ENCODE assay signal across 21 cellular contexts in genomic region chr5:172127581-172127980, GRCh38.
DNase-seq lines count a peak whose midpoint lies in the region; ATAC-seq and TF ChIP-seq lines count a peak whose summit lies in the region.
"Had no signal": no experiment of that assay in that cellular context is flagged by ENCODE, and none has a peak within 500 bp of the region (broad histone marks: within the 10 kb centered on the region; RNA-seq: fewer than 3 reads in every experiment).

No MANE protein-coding gene starts in this region.

- peaks cover 43% of the 10 kb centered on the region for H3K36me3 ChIP-seq in CD8-positive, alpha-beta T cell (ENCODE audit: insufficient read depth, low read length)
- H3K36me3 ChIP-seq: left ventricle myocardium inferior had no signal

- no peak for TF ChIP-seq CTCF in CD8-positive, alpha-beta T cell (IDR thresholded peaks at IDR 0.05)
- TF ChIP-seq CTCF in activated CD8-positive, alpha-beta T cell treated with anti-CD3 and anti-CD28 coated beads for 36 hours (IDR thresholded peaks at IDR 0.05): no peak

- H3K27ac Mint-ChIP-seq in CD8-positive, alpha-beta T cell: peak overlapping the region; percentile 27
- peak overlapping the region; percentile 55 for H3K27ac Mint-ChIP-seq in activated CD8-positive, alpha-beta T cell treated with anti-CD3 and anti-CD28 coated beads for 36 hours
- H3K27ac Mint-ChIP-seq in effector memory CD8-positive, alpha-beta T cell: peak overlapping the region; percentile 92
- H3K27ac Mint-ChIP-seq: activated CD8-positive, alpha-beta memory T cell treated with anti-CD3 and anti-CD28 coated beads, Interleukin-2, amount 10 ng/mL, durations not matched to agents 7 days and 5 days had no signal

- POLR2A ChIA-PET in CD8-positive, alpha-beta T cell (lab: Charles Lee): interaction anchor here (0.7 kb wide), 1 partner anchor 12 kb away, joined by 3 read pairs; no protein-coding TSS in a partner anchor
- POLR2A ChIA-PET in activated CD8-positive, alpha-beta T cell treated with anti-CD3 and anti-CD28 coated beads for 36 hours (lab: Charles Lee): interaction anchor here (0.6 to 1.2 kb wide), 2 partner anchors 48 to 123 kb away, joined by 3 to 4 read pairs; no protein-coding TSS in a partner anchor

- no peaks in the 10 kb centered on the region for H3K27me3 ChIP-seq in CD8-positive, alpha-beta T cell (ENCODE audit: insufficient read depth, low read length)
- H3K27me3 ChIP-seq: dorsolateral prefrontal cortex, gastroesophageal sphincter, hepatocyte, upper lobe of left lung had no signal

- no peak overlapping the region for H3K27ac ChIP-seq in CD8-positive, alpha-beta T cell (ENCODE audit: low read depth, low read length)
- H3K27ac ChIP-seq: gastroesophageal sphincter, hepatocyte, left ventricle myocardium inferior, upper lobe of left lung had no signal

- CTCF ChIA-PET in CD8-positive, alpha-beta T cell (lab: Charles Lee): interaction anchor here (1.0 kb wide), 1 partner anchor 61 kb away, joined by 4 read pairs; the partner anchor contains the start of gene STK10
- CTCF ChIA-PET in activated CD8-positive, alpha-beta T cell treated with anti-CD3 and anti-CD28 coated beads for 36 hours (lab: Charles Lee): no interaction called here

- H3K27me3 Mint-ChIP-seq in CD8-positive, alpha-beta T cell (ENCODE audit: low read depth): no peaks in the 10 kb centered on the region
- H3K27me3 Mint-ChIP-seq in activated CD8-positive, alpha-beta T cell treated with anti-CD3 and anti-CD28 coated beads for 36 hours: no peaks in the 10 kb centered on the region
- no peaks in the 10 kb centered on the region for H3K27me3 Mint-ChIP-seq in effector memory CD8-positive, alpha-beta T cell
- H3K27me3 Mint-ChIP-seq: activated CD8-positive, alpha-beta memory T cell treated with anti-CD3 and anti-CD28 coated beads, Interleukin-2, amount 10 ng/mL, durations not matched to agents 7 days and 5 days had no signal

- no peak overlapping the region for H3K4me3 Mint-ChIP-seq in CD8-positive, alpha-beta T cell
- H3K4me3 Mint-ChIP-seq in activated CD8-positive, alpha-beta T cell treated with anti-CD3 and anti-CD28 coated beads for 36 hours: no peak overlapping the region
- no peak overlapping the region for H3K4me3 Mint-ChIP-seq in effector memory CD8-positive, alpha-beta T cell
- H3K4me3 Mint-ChIP-seq: activated CD8-positive, alpha-beta memory T cell treated with anti-CD3 and anti-CD28 coated beads, Interleukin-2, amount 10 ng/mL, durations not matched to agents 7 days and 5 days had no signal

- H3K9me3 Mint-ChIP-seq in CD8-positive, alpha-beta T cell: no peaks in the 10 kb centered on the region
- peaks cover 6% of the 10 kb centered on the region for H3K9me3 Mint-ChIP-seq in activated CD8-positive, alpha-beta T cell treated with anti-CD3 and anti-CD28 coated beads for 36 hours
- H3K9me3 Mint-ChIP-seq in effector memory CD8-positive, alpha-beta T cell: no peaks in the 10 kb centered on the region

- H3K4me1 Mint-ChIP-seq in CD8-positive, alpha-beta T cell (ENCODE audit: low read depth): peaks cover 61% of the 10 kb centered on the region
- H3K4me1 Mint-ChIP-seq in activated CD8-positive, alpha-beta T cell treated with anti-CD3 and anti-CD28 coated beads for 36 hours (ENCODE audit: low read depth): peaks cover 40% of the 10 kb centered on the region
- peaks cover 55 to 57% of the 10 kb centered on the region in 2 donors for H3K4me1 Mint-ChIP-seq in effector memory CD8-positive, alpha-beta T cell (ENCODE audit: low read depth in 2 of 2)

- H3K4me1 ChIP-seq in CD8-positive, alpha-beta T cell (ENCODE audit: insufficient read depth, low read length): peaks cover 11% of the 10 kb centered on the region

- H3K36me3 Mint-ChIP-seq in CD8-positive, alpha-beta T cell: peaks cover 78% of the 10 kb centered on the region
- H3K36me3 Mint-ChIP-seq in activated CD8-positive, alpha-beta T cell treated with anti-CD3 and anti-CD28 coated beads for 36 hours (ENCODE audit: low read depth): peaks cover 61% of the 10 kb centered on the region
- H3K36me3 Mint-ChIP-seq in effector memory CD8-positive, alpha-beta T cell (ENCODE audit: insufficient read depth): peaks cover 78% of the 10 kb centered on the region

- intact Hi-C loops in CD8-positive, alpha-beta T cell (cut with DNase I, micrococcal nuclease): no loop called here
- intact Hi-C loops in activated CD8-positive, alpha-beta T cell treated with anti-CD3 and anti-CD28 coated beads for 36 hours (cut with micrococcal nuclease): no loop called here
- intact Hi-C loops in sciatic nerve (cut with DNase I): no loop called here

- no peak for ATAC-seq in CD8-positive, alpha-beta T cell
- ATAC-seq in activated CD8-positive, alpha-beta T cell treated with anti-CD3 and anti-CD28 coated beads for 36 hours: no peak
- ATAC-seq in effector memory CD8-positive, alpha-beta T cell (replicated peaks): no peak
- ATAC-seq in sciatic nerve (no peak), GM21619 (IDR thresholded peaks at IDR 0.05; ENCODE audit: unreplicated experiment) (no peak), HG03442 (IDR thresholded peaks at IDR 0.05; ENCODE audit: unreplicated experiment) (no peak)
- ATAC-seq: activated CD8-positive, alpha-beta memory T cell treated with anti-CD3 and anti-CD28 coated beads, Interleukin-2, amount 10 ng/mL, durations not matched to agents 7 days and 5 days; gastroesophageal sphincter; PC-3; SK-N-SH treated with all-trans-retinoic acid at 6 μM for 48 hours had no signal

- peak in 1 of 7 experiments; percentile 6 for DNase-seq in CD8-positive, alpha-beta T cell
- no peak for DNase-seq in activated CD8-positive, alpha-beta T cell treated with anti-CD3 and anti-CD28 coated beads for 36 hours
- DNase-seq in effector memory CD8-positive, alpha-beta T cell: no peak
- DNase-seq in sciatic nerve (ENCODE audit: low spot score) (peak; percentile 40), DMS114 treated with DMSO at 0.1 percent for 48 hours (lab: John Stamatoyannopoulos, UW; ENCODE audit: unreplicated experiment) (no peak)
- DNase-seq: activated CD4-positive, alpha-beta T cell treated with anti-CD3 and anti-CD28 coated beads for 4 hours; activated CD8-positive, alpha-beta memory T cell treated with anti-CD3 and anti-CD28 coated beads, Interleukin-2, amount 10 ng/mL, durations not matched to agents 7 days and 5 days; central memory CD4-positive, alpha-beta T cell; IMR-90; left ventricle myocardium inferior; NCI-H1694; NCI-H510A treated with DMSO at 0.1 percent for 48 hours; PC-3 had no signal

- H3K4me3 ChIP-seq in CD8-positive, alpha-beta T cell (ENCODE audit: low read depth, low read length): no peak overlapping the region
- H3K4me3 ChIP-seq: dorsolateral prefrontal cortex, gastroesophageal sphincter, hepatocyte, left ventricle myocardium inferior, smooth muscle cell, upper lobe of left lung had no signal

- H3K9me3 ChIP-seq in CD8-positive, alpha-beta T cell (ENCODE audit: low read length): no peaks in the 10 kb centered on the region
- H3K9me3 ChIP-seq: gastroesophageal sphincter, left ventricle myocardium inferior, upper lobe of left lung had no signal

Comparison
In these comparisons a context has a peak if more than half of its experiments do, and no peak if none do; other contexts are left out.
1. H3K27ac Mint-ChIP-seq: peak in every context shown above with its lines; median percentile 92 in effector memory CD8-positive, alpha-beta T cell; 55 in activated CD8-positive, alpha-beta T cell treated with anti-CD3 and anti-CD28 coated beads for 36 hours; 27 in CD8-positive, alpha-beta T cell.